ENCODE assay signal across 8 cellular contexts in genomic region chr1:94925561-94926364, GRCh38. TPM values are rescaled to one million over a fixed set of nuclear protein-coding genes. Genes with fewer than 3 reads are reported as not detected.
A peak's percentile ranks its signal among the peaks of the same experiment; 100 is the strongest.
DNase-seq lines count a peak whose midpoint lies in the region; ATAC-seq and TF ChIP-seq lines count a peak whose summit lies in the region.

No MANE protein-coding gene starts in this region.

- 0 to 1% methylated on average over 36 of the region's 36 CpGs for WGBS in heart right ventricle, 2 donors

- peaks cover 16 to 78% (median 68%) of the 10 kb centered on the region in 9 donors for H3K4me1 ChIP-seq in heart right ventricle

- peak; percentile 30 for DNase-seq in GM10248 (ENCODE audit: extremely low spot score)
- peak; percentile 45 to 70 for DNase-seq in NCI-H524 (lab: John Stamatoyannopoulos, UW)
- peak in 57 of 58 donors; percentile 12 to 82 (median 67) for DNase-seq in anterior cingulate cortex (lab: John Stamatoyannopoulos, UW)
- peak; percentile 61 to 88 for DNase-seq in heart right ventricle
- DNase-seq in occipital lobe (lab: John Stamatoyannopoulos, UW), result peak; percentile 40
- no peak for DNase-seq in SIG-M5 treated with dmso at 0.1 percent for 504 hours (lab: John Stamatoyannopoulos, UW; ENCODE audit: unreplicated experiment)
- no peak for DNase-seq in activated effector memory CD4-positive, alpha-beta T cell treated with anti-CD3 and anti-CD28 coated beads, Interleukin-2, amount 50 U/mL, for 16 hours

- H3K36me3 ChIP-seq in heart right ventricle, result peaks cover 0 to 4% (median 0%) of the 10 kb centered on the region in 9 donors

- ATAC-seq in HG02885 (IDR thresholded peaks at IDR 0.05; ENCODE audit: poor library complexity, unreplicated experiment), result peak; percentile 45
- ATAC-seq in heart right ventricle, result peak; percentile 33 to 69 (median 52)

- CTCF ChIA-PET in GM10248 (lab: Yijun Ruan, JAX), result no interaction called here

- H3K4me3 ChIP-seq in heart right ventricle, result peak overlapping the region; percentile 61 to 96 (median 90)

- peaks cover 0 to 50% (median 0%) of the 10 kb centered on the region in 7 donors for H3K27me3 ChIP-seq in heart right ventricle

- H3K27ac ChIP-seq in heart right ventricle, result peak overlapping the region; percentile 93 to 100 (median 98)

- no peak for TF ChIP-seq CTCF in GM10248 (IDR thresholded peaks at IDR 0.05; ENCODE audit: control extremely low read depth, extremely low read depth, low read depth, missing control alignments)
- TF ChIP-seq CTCF in heart right ventricle (IDR thresholded peaks at IDR 0.05), result peak in 1 of 9 donors; percentile 15

- intact Hi-C loops in heart right ventricle (cut with DNase I), result loop anchor here in 9 of 10 donors (2.0 to 10.0 kb wide), 14 partner anchors 37 to 119 kb away; no protein-coding TSS in a partner anchor

- POLR2A ChIA-PET in GM10248 (lab: Yijun Ruan, JAX), result no interaction called here

- H3K9me3 ChIP-seq in heart right ventricle, result no peaks in the 10 kb centered on the region

RNA-seq across cellular contexts. Expression of gene CNN3, which starts 1.1 kb away (rescaled TPM):
- total RNA-seq in heart right ventricle, result 100 to 1,000 TPM in 2 of 10 donors, 10 to 100 TPM in 8; 45.8 to 108 (median 67.2) TPM
- 10 to 100 TPM; 28.0 to 58.3 TPM for polyA plus RNA-seq in heart right ventricle
- 199 TPM for total RNA-seq in occipital lobe

Comparison
In these comparisons a context has a peak if more than half of its experiments do, and no peak if none do; other contexts are left out.
1. DNase-seq: peak in GM10248 (single experiment), NCI-H524 (2 of 2), anterior cingulate cortex (57 of 58), heart right ventricle (2 of 2) and occipital lobe (single experiment); none in SIG-M5 treated with dmso at 0.1 percent for 504 hours (single experiment) and activated effector memory CD4-positive, alpha-beta T cell treated with anti-CD3 and anti-CD28 coated beads, Interleukin-2, amount 50 U/mL, for 16 hours (single experiment).